ENCODE assay signal across 26 cellular contexts in genomic region chrX:15739886-15740285, GRCh38. TPM values are rescaled to one million over a fixed set of nuclear protein-coding genes. Genes with fewer than 3 reads are reported as not detected.
DNase-seq lines count a peak whose midpoint lies in the region; ATAC-seq and TF ChIP-seq lines count a peak whose summit lies in the region.
"Had no signal": no experiment of that assay in that cellular context is flagged by ENCODE, and none has a peak within 500 bp of the region (broad histone marks: within the 10 kb centered on the region; RNA-seq: fewer than 3 reads in every experiment).

No MANE protein-coding gene starts in this region.

- peak; percentile 8 for DNase-seq in activated CD4-positive, alpha-beta T cell treated with anti-CD3 and anti-CD28 coated beads, Interleukin-2, amount 10 ng/mL, durations not matched to agents 24 days and 14 days
- DNase-seq in activated CD4-positive, alpha-beta T cell treated with anti-CD3 and anti-CD28 coated beads, Interleukin-2, amount 50 U/mL, for 48 hours, result no peak
- DNase-seq in T-helper 17 cell (no peak), fibroblast of gingiva (ENCODE audit: low read depth) (peak; percentile 53), vagina (ENCODE audit: extremely low spot score in 2 of 2) (no peak), NCI-H345 treated with DMSO at 0.1 percent for 48 hours (lab: John Stamatoyannopoulos, UW; ENCODE audit: unreplicated experiment) (no peak)
- DNase-seq in stimulated activated effector memory CD8-positive, alpha-beta T cell treated with anti-CD3 and anti-CD28 coated beads, Interleukin-12 subunit alpha, Interleukin-12 subunit beta, amount 100 ng/mL, for 72 hours (ENCODE audit: low spot score in 2 of 2), result no peak
- DNase-seq: 8988T; activated B cell treated with CpG ODN at 0.5 μM for 24 hours; activated CD4-positive, alpha-beta memory T cell treated with anti-CD3 and anti-CD28 coated beads for 36 hours; activated gamma-delta T cell; AML-193; COR-L47; dermis blood vessel endothelial cell; DMS79 treated with DMSO at 0.1 percent for 48 hours; gastrocnemius medialis; NCI-H1436 treated with DMSO at 0.1 percent for 48 hours; NCI-H526 treated with DMSO at 0.1 percent for 48 hours; occipital lobe; SK-N-SH; stimulated activated CD4-positive, alpha-beta T cell treated with anti-CD3 and anti-CD28 coated beads, Interleukin-2, amount 100 ng/mL, for 48 hours; stimulated activated naive CD4-positive, alpha-beta T cell treated with Interleukin-2 at 50 U/mL for 16 hours; T1000 had no signal

- peaks cover 9% of the 10 kb centered on the region for H3K36me3 Mint-ChIP-seq in activated CD4-positive, alpha-beta T cell treated with anti-CD3 and anti-CD28 coated beads, Interleukin-2, amount 10 ng/mL, durations not matched to agents 24 days and 14 days (ENCODE audit: low read depth)
- H3K36me3 Mint-ChIP-seq in T-helper 17 cell (ENCODE audit: low read depth), result peaks cover 8% of the 10 kb centered on the region
- H3K36me3 Mint-ChIP-seq in stimulated activated effector memory CD8-positive, alpha-beta T cell treated with anti-CD3 and anti-CD28 coated beads, Interleukin-12 subunit alpha, Interleukin-12 subunit beta, amount 100 ng/mL, for 72 hours, result peaks cover 24% of the 10 kb centered on the region

- ATAC-seq in T-helper 17 cell (no peak), GM21723 (IDR thresholded peaks at IDR 0.05; ENCODE audit: unreplicated experiment) (no peak)
- no peak for ATAC-seq in stimulated activated effector memory CD8-positive, alpha-beta T cell treated with anti-CD3 and anti-CD28 coated beads, Interleukin-12 subunit alpha, Interleukin-12 subunit beta, amount 100 ng/mL, for 72 hours
- ATAC-seq: gastrocnemius medialis had no signal

- H3K9me3 Mint-ChIP-seq in activated CD4-positive, alpha-beta T cell treated with anti-CD3 and anti-CD28 coated beads, Interleukin-2, amount 10 ng/mL, durations not matched to agents 24 days and 14 days, result no peaks in the 10 kb centered on the region
- no peaks in the 10 kb centered on the region for H3K9me3 Mint-ChIP-seq in stimulated activated effector memory CD8-positive, alpha-beta T cell treated with anti-CD3 and anti-CD28 coated beads, Interleukin-12 subunit alpha, Interleukin-12 subunit beta, amount 100 ng/mL, for 72 hours
- H3K9me3 Mint-ChIP-seq: activated B cell treated with CpG ODN at 0.5 μM for 24 hours; activated CD4-positive, alpha-beta memory T cell treated with anti-CD3 and anti-CD28 coated beads for 36 hours had no signal

- peaks cover 21% of the 10 kb centered on the region for H3K4me1 Mint-ChIP-seq in activated CD4-positive, alpha-beta T cell treated with anti-CD3 and anti-CD28 coated beads, Interleukin-2, amount 10 ng/mL, durations not matched to agents 24 days and 14 days
- H3K4me1 Mint-ChIP-seq in T-helper 17 cell, result peaks cover 35% of the 10 kb centered on the region
- H3K4me1 Mint-ChIP-seq in stimulated activated effector memory CD8-positive, alpha-beta T cell treated with anti-CD3 and anti-CD28 coated beads, Interleukin-12 subunit alpha, Interleukin-12 subunit beta, amount 100 ng/mL, for 72 hours, result peaks cover 46% of the 10 kb centered on the region

- H3K27ac Mint-ChIP-seq in activated CD4-positive, alpha-beta T cell treated with anti-CD3 and anti-CD28 coated beads, Interleukin-2, amount 10 ng/mL, durations not matched to agents 24 days and 14 days, result no peak overlapping the region
- no peak overlapping the region for H3K27ac Mint-ChIP-seq in T-helper 17 cell
- no peak overlapping the region for H3K27ac Mint-ChIP-seq in stimulated activated effector memory CD8-positive, alpha-beta T cell treated with anti-CD3 and anti-CD28 coated beads, Interleukin-12 subunit alpha, Interleukin-12 subunit beta, amount 100 ng/mL, for 72 hours
- H3K27ac Mint-ChIP-seq: activated B cell treated with CpG ODN at 0.5 μM for 24 hours; activated CD4-positive, alpha-beta memory T cell treated with anti-CD3 and anti-CD28 coated beads for 36 hours had no signal

- H3K27me3 ChIP-seq in vagina, result no peaks in the 10 kb centered on the region
- H3K27me3 ChIP-seq: gastrocnemius medialis had no signal

- peaks cover 33% of the 10 kb centered on the region for H3K4me1 ChIP-seq in vagina

- no peak for TF ChIP-seq CTCF in vagina (IDR thresholded peaks at IDR 0.05)

- H3K4me3 ChIP-seq in vagina, result no peak overlapping the region
- H3K4me3 ChIP-seq: gastrocnemius medialis, thoracic aorta had no signal

- H3K36me3 ChIP-seq in vagina, result no peaks in the 10 kb centered on the region
- H3K36me3 ChIP-seq: gastrocnemius medialis, thoracic aorta had no signal

- no peak overlapping the region for H3K27ac ChIP-seq in vagina
- H3K27ac ChIP-seq: epithelial cell of prostate, gastrocnemius medialis, thoracic aorta had no signal

- no peaks in the 10 kb centered on the region for H3K9me3 ChIP-seq in T-helper 17 cell (ENCODE audit: control insufficient read depth, low read length, poor library complexity, severe bottlenecking)
- H3K9me3 ChIP-seq in vagina, result no peaks in the 10 kb centered on the region
- H3K9me3 ChIP-seq: gastrocnemius medialis, SK-N-SH, thoracic aorta had no signal

- no peak for TF ChIP-seq POLR2A in vagina (IDR thresholded peaks at IDR 0.05)

- intact Hi-C loops in activated CD4-positive, alpha-beta T cell treated with anti-CD3 and anti-CD28 coated beads, Interleukin-2, amount 10 ng/mL, durations not matched to agents 24 days and 14 days (cut with micrococcal nuclease), result no loop called here
- intact Hi-C loops in vagina (cut with DNase I), result no loop called here

- no peaks in the 10 kb centered on the region for H3K27me3 Mint-ChIP-seq in activated CD4-positive, alpha-beta T cell treated with anti-CD3 and anti-CD28 coated beads, Interleukin-2, amount 10 ng/mL, durations not matched to agents 24 days and 14 days
- H3K27me3 Mint-ChIP-seq in T-helper 17 cell, result no peaks in the 10 kb centered on the region
- H3K27me3 Mint-ChIP-seq: activated B cell treated with CpG ODN at 0.5 μM for 24 hours; activated CD4-positive, alpha-beta memory T cell treated with anti-CD3 and anti-CD28 coated beads for 36 hours had no signal

- no peak overlapping the region for H3K4me3 Mint-ChIP-seq in activated CD4-positive, alpha-beta T cell treated with anti-CD3 and anti-CD28 coated beads, Interleukin-2, amount 10 ng/mL, durations not matched to agents 24 days and 14 days
- H3K4me3 Mint-ChIP-seq in T-helper 17 cell, result peak overlapping the region; percentile 94
- peak overlapping the region; percentile 80 for H3K4me3 Mint-ChIP-seq in stimulated activated effector memory CD8-positive, alpha-beta T cell treated with anti-CD3 and anti-CD28 coated beads, Interleukin-12 subunit alpha, Interleukin-12 subunit beta, amount 100 ng/mL, for 72 hours

RNA-seq across cellular contexts. Expression of gene CA5B, which starts 1.8 kb away (rescaled TPM):
- total RNA-seq in activated CD4-positive, alpha-beta T cell treated with anti-CD3 and anti-CD28 coated beads, Interleukin-2, amount 10 ng/mL, durations not matched to agents 24 days and 14 days, result 4.7 and 5.9 TPM in 2 replicates
- total RNA-seq in T-helper 17 cell (10 to 100 TPM; 59.2 to 82.2 TPM), vagina (24.6 TPM)

RNA-seq across cellular contexts. Expression of gene ZRSR2, which starts 50.4 kb away (rescaled TPM):
- 20.0 and 20.3 TPM in 2 replicates for total RNA-seq in activated CD4-positive, alpha-beta T cell treated with anti-CD3 and anti-CD28 coated beads, Interleukin-2, amount 10 ng/mL, durations not matched to agents 24 days and 14 days
- total RNA-seq in T-helper 17 cell (10 to 100 TPM; 18.5 to 19.6 TPM), vagina (12.5 TPM)

Comparison
In these comparisons a context has a peak if more than half of its experiments do, and no peak if none do; other contexts are left out.
1. DNase-seq: peak in activated CD4-positive, alpha-beta T cell treated with anti-CD3 and anti-CD28 coated beads, Interleukin-2, amount 10 ng/mL, durations not matched to agents 24 days and 14 days (single experiment) and fibroblast of gingiva (single experiment); none in activated CD4-positive, alpha-beta T cell treated with anti-CD3 and anti-CD28 coated beads, Interleukin-2, amount 50 U/mL, for 48 hours (0 of 2), T-helper 17 cell (0 of 3), stimulated activated effector memory CD8-positive, alpha-beta T cell treated with anti-CD3 and anti-CD28 coated beads, Interleukin-12 subunit alpha, Interleukin-12 subunit beta, amount 100 ng/mL, for 72 hours (0 of 2), vagina (0 of 2) and NCI-H345 treated with DMSO at 0.1 percent for 48 hours (single experiment).